In genomic region chr6:161458199-161458598, GRCh38 we compare ENCODE assay signal across 25 cellular contexts.
"Had no signal": no experiment of that assay in that cellular context is flagged by ENCODE, and none has a peak within 500 bp of the region (broad histone marks: within the 10 kb centered on the region; RNA-seq: fewer than 3 reads in every experiment).

No MANE protein-coding gene starts in this region.

- H3K36me3 ChIP-seq: left ventricle myocardium inferior, neutrophil, ovary, thyroid gland, upper lobe of right lung had no signal

- H3K9me3 Mint-ChIP-seq: activated B cell treated with CpG ODN at 0.5 μM for 24 hours had no signal

- DNase-seq: activated B cell treated with CpG ODN at 0.5 μM for 24 hours; activated CD4-positive, alpha-beta T cell treated with anti-CD3 and anti-CD28 coated beads for 4 hours; activated CD4-positive, alpha-beta T cell treated with anti-CD3 and anti-CD28 coated beads, Interleukin-2, amount 50 U/mL, for 48 hours; activated CD8-positive, alpha-beta memory T cell treated with anti-CD3 and anti-CD28 coated beads, Interleukin-2, amount 50 U/mL, for 48 hours; activated naive CD4-positive, alpha-beta T cell treated with Interleukin-2 at 50 U/mL for 16 hours; activated T-cell treated with anti-CD3 and anti-CD28 coated beads, Interleukin-2, amount 50 U/mL, for 48 hours; amygdala; caudate nucleus; dermis blood vessel endothelial cell; effector CD8-positive, alpha-beta T cell; foreskin keratinocyte; left ventricle myocardium inferior; naive thymus-derived CD8-positive, alpha-beta T cell; ovary; psoas muscle; stimulated activated CD4-positive, alpha-beta T cell treated with anti-CD3 and anti-CD28 coated beads, Interleukin-12 subunit alpha, Interleukin-12 subunit beta, amount 100 ng/mL, for 4 hours; stimulated activated CD4-positive, alpha-beta T cell treated with anti-CD3 and anti-CD28 coated beads, Interleukin-4, amount 100 ng/mL, for 4 hours; stimulated activated naive CD8-positive, alpha-beta T cell treated with anti-CD3 and anti-CD28 coated beads, Interleukin-15, Interleukin-2, amounts not matched to agents 100 U/mL and 50 U/mL, for 24 hours; substantia nigra; T1000; thyroid gland; upper lobe of right lung had no signal

- H3K27me3 Mint-ChIP-seq: activated B cell treated with CpG ODN at 0.5 μM for 24 hours; naive thymus-derived CD8-positive, alpha-beta T cell had no signal

- H3K4me1 ChIP-seq: left ventricle myocardium inferior, psoas muscle, thyroid gland, upper lobe of right lung had no signal

- H3K4me1 Mint-ChIP-seq: activated B cell treated with CpG ODN at 0.5 μM for 24 hours had no signal

- H3K27ac Mint-ChIP-seq: activated B cell treated with CpG ODN at 0.5 μM for 24 hours; naive thymus-derived CD8-positive, alpha-beta T cell had no signal

- H3K4me3 Mint-ChIP-seq: activated B cell treated with CpG ODN at 0.5 μM for 24 hours; naive thymus-derived CD8-positive, alpha-beta T cell had no signal

- H3K4me3 ChIP-seq: hepatocyte, left ventricle myocardium inferior, ovary, psoas muscle, thyroid gland, upper lobe of right lung had no signal

- H3K9me3 ChIP-seq: left ventricle myocardium inferior, neutrophil, ovary, psoas muscle, thyroid gland, upper lobe of right lung had no signal

- ATAC-seq: foreskin keratinocyte; naive thymus-derived CD8-positive, alpha-beta T cell; psoas muscle; right cardiac atrium; stimulated activated naive CD8-positive, alpha-beta T cell treated with anti-CD3 and anti-CD28 coated beads, Interleukin-15, Interleukin-2, amounts not matched to agents 100 U/mL and 50 U/mL, for 24 hours; upper lobe of right lung had no signal

- H3K27ac ChIP-seq: foreskin keratinocyte, hepatocyte, left ventricle myocardium inferior, neutrophil, ovary, psoas muscle, thyroid gland, upper lobe of right lung had no signal

- H3K27me3 ChIP-seq: foreskin keratinocyte, hepatocyte, neutrophil, ovary, thyroid gland, upper lobe of right lung had no signal
